In genomic region chr17:40557531-40558299, GRCh38 we compare ENCODE assay signal across 11 cellular contexts. TPM values are rescaled to one million over a fixed set of nuclear protein-coding genes. Genes with fewer than 3 reads are reported as not detected.
DNase-seq lines count a peak whose midpoint lies in the region; ATAC-seq and TF ChIP-seq lines count a peak whose summit lies in the region.
"Had no signal": no experiment of that assay in that cellular context is flagged by ENCODE, and none has a peak within 500 bp of the region (broad histone marks: within the 10 kb centered on the region; RNA-seq: fewer than 3 reads in every experiment).

No MANE protein-coding gene starts in this region.

- intact Hi-C loops in sigmoid colon (cut with DNase I) (no loop called here), OCI-LY7 (cut with micrococcal nuclease; ENCODE audit: unreplicated experiment) (no loop called here)

- POLR2A ChIA-PET in CD8-positive, alpha-beta memory T cell (lab: Charles Lee): interaction anchor here (0.5 to 1.6 kb wide), 2 partner anchors 17 to 58 kb away, joined by 5 to 7 read pairs; no protein-coding TSS in a partner anchor
- POLR2A ChIA-PET in OCI-LY7 (lab: Charles Lee): no interaction called here

- H3K27me3 Mint-ChIP-seq in CD8-positive, alpha-beta memory T cell: peaks cover 0 to 3% of the 10 kb centered on the region in 2 donors
- H3K27me3 Mint-ChIP-seq in T-helper 17 cell: no peaks in the 10 kb centered on the region
- H3K27me3 Mint-ChIP-seq in glutamatergic neuron (ENCODE audit: unreplicated experiment): peaks cover 4% of the 10 kb centered on the region

- no peaks in the 10 kb centered on the region for H3K9me3 Mint-ChIP-seq in CD8-positive, alpha-beta memory T cell
- peaks cover 10% of the 10 kb centered on the region for H3K9me3 Mint-ChIP-seq in glutamatergic neuron (ENCODE audit: unreplicated experiment)

- CTCF ChIA-PET in CD8-positive, alpha-beta memory T cell (lab: Charles Lee): interaction anchor here (1.2 to 17.6 kb wide), 5 partner anchors 18 to 203 kb away, joined by 3 to 475 read pairs (median 11); no protein-coding TSS in a partner anchor
- CTCF ChIA-PET in OCI-LY7 (lab: Charles Lee; ENCODE audit: unreplicated experiment): no interaction called here

- H3K27ac Mint-ChIP-seq in CD8-positive, alpha-beta memory T cell: peak overlapping the region in 6 of 8 donors; percentile 35 to 95 (median 64)
- H3K27ac Mint-ChIP-seq in T-helper 17 cell: peak overlapping the region; percentile 100
- H3K27ac Mint-ChIP-seq in glutamatergic neuron (ENCODE audit: unreplicated experiment): peak overlapping the region; percentile 78

- peaks cover 0 to 95% (median 18%) of the 10 kb centered on the region in 3 donors for H3K36me3 Mint-ChIP-seq in CD8-positive, alpha-beta memory T cell
- H3K36me3 Mint-ChIP-seq in T-helper 17 cell (ENCODE audit: low read depth) (peaks cover 24% of the 10 kb centered on the region), glutamatergic neuron (ENCODE audit: unreplicated experiment) (no peaks in the 10 kb centered on the region)

- TF ChIP-seq EP300 in sigmoid colon (IDR thresholded peaks at IDR 0.05): no peak

- no peak overlapping the region for H3K4me3 ChIP-seq in CD8-positive, alpha-beta memory T cell (ENCODE audit: low read length)
- H3K4me3 ChIP-seq in sigmoid colon (no peak overlapping the region), OCI-LY7 (ENCODE audit: low read depth, low read length, poor library complexity, severe bottlenecking) (no peak overlapping the region)

- no peak overlapping the region for H3K4me2 ChIP-seq in OCI-LY7 (ENCODE audit: low read length)

- BruUV-seq in OCI-LY7 (replicated peaks; lab: Mats Ljungman, UMichigan): no TSS peak

- WGBS in sigmoid colon, 2 donors: 51 to 74% methylated on average over 6 of the region's 6 CpGs

- H4K20me1 ChIP-seq in OCI-LY7 (ENCODE audit: insufficient read depth, low read length): no peaks in the 10 kb centered on the region

- H3K4me1 Mint-ChIP-seq in CD8-positive, alpha-beta memory T cell: peaks cover 74 to 96% (median 95%) of the 10 kb centered on the region in 3 donors
- H3K4me1 Mint-ChIP-seq in T-helper 17 cell (peaks cover 73% of the 10 kb centered on the region), glutamatergic neuron (ENCODE audit: low read depth, unreplicated experiment) (peaks cover 33% of the 10 kb centered on the region)

- H3K27ac ChIP-seq in CD8-positive, alpha-beta memory T cell (ENCODE audit: low read depth, low read length): no peak overlapping the region
- H3K27ac ChIP-seq in sigmoid colon (peak overlapping the region; percentile 20 to 71 (median 62)), OCI-LY7 (ENCODE audit: low read depth, low read length, poor library complexity, severe bottlenecking) (no peak overlapping the region)

- no peaks in the 10 kb centered on the region for H3K27me3 ChIP-seq in CD8-positive, alpha-beta memory T cell (ENCODE audit: insufficient read depth, low read length, poor library complexity, severe bottlenecking)
- H3K27me3 ChIP-seq in sigmoid colon: no peaks in the 10 kb centered on the region

- no peaks in the 10 kb centered on the region for H3K9me2 ChIP-seq in OCI-LY7 (ENCODE audit: insufficient read depth, low read length)

- H3K4me3 Mint-ChIP-seq in CD8-positive, alpha-beta memory T cell: no peak overlapping the region
- peak overlapping the region; percentile 70 for H3K4me3 Mint-ChIP-seq in T-helper 17 cell
- no peak overlapping the region for H3K4me3 Mint-ChIP-seq in glutamatergic neuron (ENCODE audit: unreplicated experiment)

- TF ChIP-seq CTCF in glutamatergic neuron (IDR thresholded peaks at IDR 0.05; ENCODE audit: partially characterized antibody, unreplicated experiment) (no peak), sigmoid colon (IDR thresholded peaks at IDR 0.05) (no peak), OCI-LY7 (conservative IDR thresholded peaks at IDR 0.05; ENCODE audit: low read length) (no peak)

- ATAC-seq in T-helper 17 cell (no peak), HG03095 (IDR thresholded peaks at IDR 0.05; ENCODE audit: unreplicated experiment) (no peak), GM18511 (IDR thresholded peaks at IDR 0.05; ENCODE audit: unreplicated experiment) (no peak)

- peaks cover 61% of the 10 kb centered on the region for H3K36me3 ChIP-seq in CD8-positive, alpha-beta memory T cell (ENCODE audit: insufficient read depth, low read length)
- H3K36me3 ChIP-seq in sigmoid colon (no peaks in the 10 kb centered on the region), OCI-LY7 (ENCODE audit: insufficient read depth, low read length) (no peaks in the 10 kb centered on the region)

- no peaks in the 10 kb centered on the region for H3K9me3 ChIP-seq in CD8-positive, alpha-beta memory T cell (ENCODE audit: low read length)
- H3K9me3 ChIP-seq in T-helper 17 cell (ENCODE audit: control insufficient read depth, low read length, poor library complexity, severe bottlenecking) (no peaks in the 10 kb centered on the region), sigmoid colon (no peaks in the 10 kb centered on the region), OCI-LY7 (ENCODE audit: low read length) (no peaks in the 10 kb centered on the region)

- peaks cover 97% of the 10 kb centered on the region for H3K4me1 ChIP-seq in CD8-positive, alpha-beta memory T cell (ENCODE audit: insufficient read depth, low read length)
- peaks cover 0 to 62% (median 53%) of the 10 kb centered on the region in 4 donors for H3K4me1 ChIP-seq in sigmoid colon
- peaks cover 47% of the 10 kb centered on the region for H3K4me1 ChIP-seq in OCI-LY7 (ENCODE audit: insufficient read depth, low read length, poor library complexity, severe bottlenecking)

- no peaks in the 10 kb centered on the region for H3K79me2 ChIP-seq in OCI-LY7 (ENCODE audit: insufficient read depth, low read depth, low read length)

- H2AFZ ChIP-seq in OCI-LY7 (ENCODE audit: low read length): no peak overlapping the region

- TF ChIP-seq POLR2A in sigmoid colon (IDR thresholded peaks at IDR 0.05): no peak

- peak in 1 of 5 donors; percentile 32 for DNase-seq in CD8-positive, alpha-beta memory T cell
- DNase-seq in T-helper 17 cell (peak in 1 of 3 donors; percentile 7), glutamatergic neuron (no peak), sigmoid colon (no peak), OCI-LY7 (ENCODE audit: low spot score) (no peak), NCI-H526 (lab: John Stamatoyannopoulos, UW) (no peak)
- DNase-seq: NCI-H774 had no signal

RNA-seq across cellular contexts. Expression of gene CCR7, which starts 7.6 kb away (rescaled TPM):
- total RNA-seq in CD8-positive, alpha-beta memory T cell: 100 to 1,000 TPM; 152 to 154 TPM
- 286 TPM for polyA plus RNA-seq in CD8-positive, alpha-beta memory T cell
- 100 to 1,000 TPM; 165 to 182 TPM for total RNA-seq in T-helper 17 cell
- total RNA-seq in glutamatergic neuron (ENCODE audit: unreplicated experiment): not detected
- total RNA-seq in sigmoid colon: not detected
- 10 to 100 TPM in 1 of 3 donors, not detected in 2; 73.5 TPM for polyA plus RNA-seq in sigmoid colon
- total RNA-seq in OCI-LY7 (2014; rRNA removed; shearing (Covaris generic)): 1.8 and 2.3 TPM in 2 replicates
- total RNA-seq in OCI-LY7 (2022): 0.48 TPM in 1 of 2 replicates, not detected in the other
- total RNA-seq: endothelial cell of umbilical vein, HT-29 had no signal

RNA-seq across cellular contexts. Expression of gene TNS4, which starts 56.3 kb away (rescaled TPM):
- 1 to 10 TPM; 3.1 TPM for total RNA-seq in CD8-positive, alpha-beta memory T cell
- polyA plus RNA-seq in CD8-positive, alpha-beta memory T cell: 0.41 TPM
- 1 to 10 TPM in 1 of 2 donors, under 1 TPM in 1; 0.77 to 1.7 TPM for total RNA-seq in T-helper 17 cell
- not detected for total RNA-seq in glutamatergic neuron (ENCODE audit: unreplicated experiment)
- total RNA-seq in sigmoid colon: not detected
- 1 to 10 TPM; 1.2 to 6.9 (median 1.8) TPM for polyA plus RNA-seq in sigmoid colon
- total RNA-seq in OCI-LY7 (2014; rRNA removed; shearing (Covaris generic)): 0.18 and 0.22 TPM in 2 replicates
- total RNA-seq in OCI-LY7 (2022): 0.66 and 0.97 TPM in 2 replicates
- total RNA-seq: endothelial cell of umbilical vein had no signal
- polyA plus RNA-seq: endothelial cell of umbilical vein had no signal

Comparison
In these comparisons a context has a peak if more than half of its experiments do, and no peak if none do; other contexts are left out.
1. H3K27ac ChIP-seq: peak in sigmoid colon (4 of 4); none in CD8-positive, alpha-beta memory T cell (single experiment) and OCI-LY7 (single experiment).
2. RNA of gene CCR7, which starts 7.6 kb away (total RNA-seq): 165 to 182 TPM in T-helper 17 cell and 152 to 154 TPM in CD8-positive, alpha-beta memory T cell; 0.48 to 2.3 TPM in OCI-LY7, not detected in glutamatergic neuron (single experiment) and not detected in sigmoid colon; every median in the first group is over 10 times any median in the second.
3. Peak in every context shown above with its lines, with median percentiles within 50 percentile points of each other: H3K27ac Mint-ChIP-seq.